Comparison of ENCODE assay signal across 16 cellular contexts in the genomic region with DNA sequence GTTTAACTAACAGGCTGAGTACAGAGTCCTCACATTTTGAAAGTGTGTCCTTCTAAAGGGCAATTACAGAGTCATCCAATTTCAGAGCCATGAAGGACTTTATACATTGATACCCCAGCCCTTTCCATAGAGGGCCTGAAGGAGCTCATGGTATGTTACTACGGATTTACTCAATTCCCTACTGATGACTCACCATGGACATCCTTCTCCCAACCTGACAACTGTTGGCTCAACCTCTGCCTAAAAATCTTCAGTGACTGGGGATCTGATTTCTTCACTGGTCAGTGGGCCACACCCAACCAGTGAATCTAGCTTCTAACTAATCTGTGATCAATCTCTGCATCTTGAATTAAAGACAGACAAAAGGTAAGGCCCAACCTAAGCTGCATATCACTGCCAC.
A peak's percentile ranks its signal among the peaks of the same experiment; 100 is the strongest.
DNase-seq lines count a peak whose midpoint lies in the region; ATAC-seq and TF ChIP-seq lines count a peak whose summit lies in the region.
"Had no signal": no experiment of that assay in that cellular context is flagged by ENCODE, and none has a peak within 500 bp of the region (broad histone marks: within the 10 kb centered on the region; RNA-seq: fewer than 3 reads in every experiment).

No MANE protein-coding gene starts in this region.

- no peak overlapping the region for H3K18ac ChIP-seq in mesendoderm (ENCODE audit: low read length)

- H4K5ac ChIP-seq in mesendoderm (ENCODE audit: low read length): no peak overlapping the region

- H3K56ac ChIP-seq in mesendoderm (ENCODE audit: low read length): no peak overlapping the region

- no peak for TF ChIP-seq EP300 in SK-N-SH (IDR thresholded peaks at IDR 0.05; ENCODE audit: borderline replicate concordance in 1 of 2, low read depth in 1 of 2, low read length in 1 of 2)

- H4K20me1 ChIP-seq in SK-N-SH (ENCODE audit: insufficient read depth): no peaks in the 10 kb centered on the region

- intact Hi-C loops in activated T-helper 1 cell treated with anti-CD3 and anti-CD28 coated beads, Interleukin-12 subunit alpha, Interleukin-12 subunit beta, Interleukin-2, Interleukin-4 antibody, amounts not matched to agents 30 ng/mL and 10 ng/mL and 1 ng/mL, durations not matched to agents 14 hours and 24 hours and 36 hours (cut with micrococcal nuclease): loop anchor here (5.0 to 10.0 kb wide), 3 partner anchors 558 to 1512 kb away; no protein-coding TSS in a partner anchor

- H3K79me2 ChIP-seq in mesendoderm (ENCODE audit: control insufficient read depth, insufficient read depth, low read length) (no peaks in the 10 kb centered on the region), SK-N-SH (ENCODE audit: insufficient read depth) (no peaks in the 10 kb centered on the region)

- peaks cover 10 to 13% of the 10 kb centered on the region in 2 donors for H3K36me3 Mint-ChIP-seq in activated T-cell treated with anti-CD3 and anti-CD28 coated beads, Interleukin-2, amount 50 U/mL, for 72 hours (ENCODE audit: insufficient read depth in 2 of 2)
- peaks cover 38% of the 10 kb centered on the region for H3K36me3 Mint-ChIP-seq in activated T-helper 1 cell treated with anti-CD3 and anti-CD28 coated beads, Interleukin-12 subunit alpha, Interleukin-12 subunit beta, Interleukin-2, Interleukin-4 antibody, amounts not matched to agents 30 ng/mL and 10 ng/mL and 1 ng/mL, durations not matched to agents 14 hours and 24 hours and 36 hours (ENCODE audit: low read depth)

- no peak overlapping the region for H3K4me3 ChIP-seq in mesendoderm (ENCODE audit: low read length)
- no peak overlapping the region for H3K4me3 ChIP-seq in SK-N-SH (ENCODE audit: low read depth in 2 of 2, low read length in 1 of 2)
- H3K4me3 ChIP-seq: heart left ventricle, right atrium auricular region, testis had no signal

- H3K4me1 ChIP-seq in mesendoderm (ENCODE audit: control insufficient read depth, low read depth, low read length): no peaks in the 10 kb centered on the region
- peaks cover 0 to 2% of the 10 kb centered on the region in 2 experiments; a peak in 1 of 4 replicates for H3K4me1 ChIP-seq in SK-N-SH (ENCODE audit: control insufficient read depth in 1 of 2, insufficient read depth in 2 of 2, low read depth in 1 of 2, low read length in 1 of 2)
- H3K4me1 ChIP-seq: right atrium auricular region, testis had no signal

- H4K8ac ChIP-seq in mesendoderm (ENCODE audit: low read depth, low read length): no peak overlapping the region

- H2AK5ac ChIP-seq in mesendoderm (ENCODE audit: low read length): no peak overlapping the region

- no peak for TF ChIP-seq RAD21 in SK-N-SH (IDR thresholded peaks at IDR 0.05; ENCODE audit: low read length)

- ATAC-seq in activated T-cell treated with anti-CD3 and anti-CD28 coated beads, Interleukin-2, amount 50 U/mL, for 72 hours (replicated peaks in 1 of 2): no peak
- no peak for ATAC-seq in GM18517 (IDR thresholded peaks at IDR 0.05; ENCODE audit: unreplicated experiment)
- ATAC-seq: effector memory CD8-positive, alpha-beta T cell; heart left ventricle had no signal

- no peaks in the 10 kb centered on the region for H3K79me1 ChIP-seq in mesendoderm (ENCODE audit: low read length)

- no peaks in the 10 kb centered on the region for H3K9me3 ChIP-seq in SK-N-SH
- H3K9me3 ChIP-seq: heart left ventricle, right atrium auricular region, testis had no signal

- no peak overlapping the region for H2BK15ac ChIP-seq in mesendoderm (replicated peaks; ENCODE audit: low read depth)

- DNase-seq in activated T-cell treated with anti-CD3 and anti-CD28 coated beads, Interleukin-2, amount 50 U/mL, for 72 hours: no peak
- no peak for DNase-seq in activated T-cell treated with anti-CD3 and anti-CD28 coated beads, Interleukin-2, amount 50 U/mL, for 1 hour
- DNase-seq in GM03348 (ENCODE audit: low spot score) (peak; percentile 13), mesendoderm (peak; percentile 53), SK-N-SH (no peak), NCI-H146 treated with DMSO at 0.1 percent for 48 hours (lab: John Stamatoyannopoulos, UW; ENCODE audit: unreplicated experiment) (no peak)
- DNase-seq in activated T-helper 1 cell treated with anti-CD3 and anti-CD28 coated beads, Interleukin-12 subunit alpha, Interleukin-12 subunit beta, Interleukin-2, Interleukin-4 antibody, amounts not matched to agents 30 ng/mL and 10 ng/mL and 1 ng/mL, durations not matched to agents 14 hours and 24 hours and 36 hours (ENCODE audit: low spot score): no peak
- DNase-seq: activated effector memory CD4-positive, alpha-beta T cell treated with anti-CD3 and anti-CD28 coated beads, Interleukin-2, amount 50 U/mL, for 16 hours; effector memory CD8-positive, alpha-beta T cell; heart left ventricle; KBM-7; NCI-H2081; testis had no signal

- POLR2A ChIA-PET in SK-N-SH (lab: Yijun Ruan, JAX): no interaction called here

- H3K27ac ChIP-seq in mesendoderm (ENCODE audit: low read depth, low read length) (no peak overlapping the region), SK-N-SH (ENCODE audit: low read depth in 2 of 2, low read length in 1 of 2) (no peak overlapping the region)
- H3K27ac ChIP-seq: heart left ventricle, right atrium auricular region, testis, VCaP had no signal

- no peak overlapping the region for H3K9ac ChIP-seq in mesendoderm (ENCODE audit: low read length)
- H3K9ac ChIP-seq in SK-N-SH: no peak overlapping the region

- CTCF ChIA-PET in SK-N-SH (lab: Yijun Ruan, JAX): no interaction called here

- peak overlapping the region in 1 of 2 donors; percentile 35 for H3K4me3 Mint-ChIP-seq in activated T-cell treated with anti-CD3 and anti-CD28 coated beads, Interleukin-2, amount 50 U/mL, for 72 hours
- peak overlapping the region; percentile 29 for H3K4me3 Mint-ChIP-seq in activated T-helper 1 cell treated with anti-CD3 and anti-CD28 coated beads, Interleukin-12 subunit alpha, Interleukin-12 subunit beta, Interleukin-2, Interleukin-4 antibody, amounts not matched to agents 30 ng/mL and 10 ng/mL and 1 ng/mL, durations not matched to agents 14 hours and 24 hours and 36 hours
- H3K4me3 Mint-ChIP-seq: effector memory CD8-positive, alpha-beta T cell had no signal

- H3K4ac ChIP-seq in mesendoderm (ENCODE audit: low read depth, low read length): no peak overlapping the region

- H3F3A ChIP-seq in SK-N-SH (replicated peaks; ENCODE audit: insufficient read depth): no peaks in the 10 kb centered on the region

- H3K4me2 ChIP-seq in mesendoderm (ENCODE audit: low read length) (no peak overlapping the region), SK-N-SH (no peak overlapping the region)

- H3K36me3 ChIP-seq in mesendoderm (ENCODE audit: control insufficient read depth, insufficient read depth, low read length) (no peaks in the 10 kb centered on the region), SK-N-SH (replicated peaks in 1 of 2; ENCODE audit: control insufficient read depth in 1 of 2, insufficient read depth in 2 of 2, low read length in 1 of 2) (no peaks in the 10 kb centered on the region)
- H3K36me3 ChIP-seq: heart left ventricle, right atrium auricular region had no signal

- H3K27ac Mint-ChIP-seq in activated T-cell treated with anti-CD3 and anti-CD28 coated beads, Interleukin-2, amount 50 U/mL, for 72 hours: peak overlapping the region; percentile 59
- peak overlapping the region; percentile 20 for H3K27ac Mint-ChIP-seq in activated T-helper 1 cell treated with anti-CD3 and anti-CD28 coated beads, Interleukin-12 subunit alpha, Interleukin-12 subunit beta, Interleukin-2, Interleukin-4 antibody, amounts not matched to agents 30 ng/mL and 10 ng/mL and 1 ng/mL, durations not matched to agents 14 hours and 24 hours and 36 hours

- no peak for TF ChIP-seq CTCF in SK-N-SH (IDR thresholded peaks at IDR 0.05)

- H3K27me3 Mint-ChIP-seq in activated T-cell treated with anti-CD3 and anti-CD28 coated beads, Interleukin-2, amount 50 U/mL, for 72 hours (ENCODE audit: low read depth): no peaks in the 10 kb centered on the region
- peaks cover 2% of the 10 kb centered on the region for H3K27me3 Mint-ChIP-seq in activated T-helper 1 cell treated with anti-CD3 and anti-CD28 coated beads, Interleukin-12 subunit alpha, Interleukin-12 subunit beta, Interleukin-2, Interleukin-4 antibody, amounts not matched to agents 30 ng/mL and 10 ng/mL and 1 ng/mL, durations not matched to agents 14 hours and 24 hours and 36 hours (ENCODE audit: insufficient read depth)
- H3K27me3 Mint-ChIP-seq: effector memory CD8-positive, alpha-beta T cell had no signal

- H3K4me1 Mint-ChIP-seq in activated T-cell treated with anti-CD3 and anti-CD28 coated beads, Interleukin-2, amount 50 U/mL, for 72 hours (ENCODE audit: low read depth): peaks cover 89% of the 10 kb centered on the region
- peaks cover 81% of the 10 kb centered on the region for H3K4me1 Mint-ChIP-seq in activated T-helper 1 cell treated with anti-CD3 and anti-CD28 coated beads, Interleukin-12 subunit alpha, Interleukin-12 subunit beta, Interleukin-2, Interleukin-4 antibody, amounts not matched to agents 30 ng/mL and 10 ng/mL and 1 ng/mL, durations not matched to agents 14 hours and 24 hours and 36 hours (ENCODE audit: low read depth)

- H3K9me2 ChIP-seq in SK-N-SH: no peaks in the 10 kb centered on the region

- H2BK120ac ChIP-seq in mesendoderm (ENCODE audit: low read depth, low read length): no peak overlapping the region

- H3K27me3 ChIP-seq in mesendoderm (ENCODE audit: insufficient read depth, low read length, poor library complexity) (no peaks in the 10 kb centered on the region), SK-N-SH (ENCODE audit: insufficient read depth) (no peaks in the 10 kb centered on the region)
- H3K27me3 ChIP-seq: heart left ventricle, right atrium auricular region, testis had no signal

- H3K9me3 Mint-ChIP-seq in activated T-cell treated with anti-CD3 and anti-CD28 coated beads, Interleukin-2, amount 50 U/mL, for 72 hours: peaks cover 6% of the 10 kb centered on the region in 2 donors
- peaks cover 8% of the 10 kb centered on the region for H3K9me3 Mint-ChIP-seq in activated T-helper 1 cell treated with anti-CD3 and anti-CD28 coated beads, Interleukin-12 subunit alpha, Interleukin-12 subunit beta, Interleukin-2, Interleukin-4 antibody, amounts not matched to agents 30 ng/mL and 10 ng/mL and 1 ng/mL, durations not matched to agents 14 hours and 24 hours and 36 hours

- no peak overlapping the region for H3K23ac ChIP-seq in mesendoderm (ENCODE audit: low read length)

- H2AFZ ChIP-seq in SK-N-SH (ENCODE audit: low read depth): no peak overlapping the region

- no peak overlapping the region for H2BK5ac ChIP-seq in mesendoderm (ENCODE audit: low read length)

- no CpG with 5 or more reads among the region's 1 CpG for WGBS in mesendoderm (ENCODE audit: extremely low coverage, insufficient coverage, low lambda C conversion rate)
- WGBS in SK-N-SH (ENCODE audit: low lambda C conversion rate): 40% methylated on average over 1 of the region's 1 CpG

TF ChIP-seq in SK-N-SH, 30 proteins besides CTCF, POLR2A, EP300 and RAD21 (continues in another document):
- no peak for TF ChIP-seq YY1 (IDR thresholded peaks at IDR 0.05; ENCODE audit: low read depth)
- no peak for TF ChIP-seq MEF2A (IDR thresholded peaks at IDR 0.05; ENCODE audit: borderline replicate concordance, low read depth)
- TF ChIP-seq, protein P1, sequence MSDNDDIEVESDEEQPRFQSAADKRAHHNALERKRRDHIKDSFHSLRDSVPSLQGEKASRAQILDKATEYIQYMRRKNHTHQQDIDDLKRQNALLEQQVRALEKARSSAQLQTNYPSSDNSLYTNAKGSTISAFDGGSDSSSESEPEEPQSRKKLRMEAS (IDR thresholded peaks at IDR 0.05; ENCODE audit: low read depth): no peak
- TF ChIP-seq CHD2 (IDR thresholded peaks at IDR 0.05; ENCODE audit: low read length, partially characterized antibody): no peak

Comparison
In these comparisons a context has a peak if more than half of its experiments do, and no peak if none do; other contexts are left out.
1. DNase-seq: peak in GM03348 (single experiment) and mesendoderm (single experiment); none in activated T-cell treated with anti-CD3 and anti-CD28 coated beads, Interleukin-2, amount 50 U/mL, for 72 hours (0 of 2), activated T-cell treated with anti-CD3 and anti-CD28 coated beads, Interleukin-2, amount 50 U/mL, for 1 hour (single experiment), activated T-helper 1 cell treated with anti-CD3 and anti-CD28 coated beads, Interleukin-12 subunit alpha, Interleukin-12 subunit beta, Interleukin-2, Interleukin-4 antibody, amounts not matched to agents 30 ng/mL and 10 ng/mL and 1 ng/mL, durations not matched to agents 14 hours and 24 hours and 36 hours (single experiment), SK-N-SH (single experiment) and NCI-H146 treated with DMSO at 0.1 percent for 48 hours (single experiment).